In the genomic region with DNA sequence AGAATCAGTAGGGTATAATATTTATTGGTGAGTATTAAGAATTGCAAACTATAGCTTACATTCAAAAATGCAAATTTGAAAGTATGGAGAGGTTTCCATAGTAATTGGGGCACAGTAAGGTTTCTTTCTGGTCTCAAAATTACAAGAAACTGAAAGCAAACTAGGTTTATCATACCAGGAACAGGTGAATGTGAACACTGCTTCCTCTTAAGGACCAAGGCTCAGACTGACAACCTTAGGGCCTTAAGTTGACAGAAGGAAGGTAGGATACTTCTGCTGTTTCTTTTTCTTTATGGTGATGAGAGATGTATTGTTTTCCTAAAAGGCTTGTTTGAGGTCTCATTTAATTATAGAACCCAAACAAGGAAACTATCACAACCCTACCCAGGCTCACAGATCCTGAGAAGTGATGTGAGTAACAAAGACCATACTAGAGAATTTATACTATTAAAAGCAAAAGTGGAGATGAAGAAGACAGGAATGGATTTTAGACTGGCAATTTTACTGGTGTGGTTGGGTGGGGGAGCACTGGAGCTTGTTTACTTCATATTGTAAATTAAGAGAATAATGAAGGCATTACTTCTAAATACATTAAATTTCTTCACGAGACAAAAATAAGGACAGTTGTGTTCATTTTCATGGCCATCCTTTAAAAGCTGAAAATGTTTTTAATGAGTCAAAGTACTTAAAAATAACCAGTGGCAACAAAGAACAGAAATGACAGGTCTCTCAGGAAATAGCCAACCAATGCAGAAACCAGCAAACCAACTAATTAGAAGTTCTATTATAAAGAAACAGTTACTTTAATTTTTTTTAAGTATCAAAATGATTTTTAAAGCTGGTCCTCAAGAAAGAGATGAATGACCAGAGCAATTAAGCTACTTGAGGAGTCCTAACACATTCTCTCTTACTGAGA, we compare ENCODE assay signal across 1 cellular context.
TF ChIP-seq lines count a peak whose summit lies in the region.

No MANE protein-coding gene starts in this region.

TF ChIP-seq in GM12878, 131 proteins besides CTCF, POLR2A, EP300 and RAD21 (continues in another document):
- TF ChIP-seq, protein P1, sequence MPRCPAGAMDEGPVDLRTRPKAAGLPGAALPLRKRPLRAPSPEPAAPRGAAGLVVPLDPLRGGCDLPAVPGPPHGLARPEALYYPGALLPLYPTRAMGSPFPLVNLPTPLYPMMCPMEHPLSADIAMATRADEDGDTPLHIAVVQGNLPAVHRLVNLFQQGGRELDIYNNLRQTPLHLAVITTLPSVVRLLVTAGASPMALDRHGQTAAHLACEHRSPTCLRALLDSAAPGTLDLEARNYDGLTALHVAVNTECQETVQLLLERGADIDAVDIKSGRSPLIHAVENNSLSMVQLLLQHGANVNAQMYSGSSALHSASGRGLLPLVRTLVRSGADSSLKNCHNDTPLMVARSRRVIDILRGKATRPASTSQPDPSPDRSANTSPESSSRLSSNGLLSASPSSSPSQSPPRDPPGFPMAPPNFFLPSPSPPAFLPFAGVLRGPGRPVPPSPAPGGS (IDR thresholded peaks at IDR 0.05; ENCODE audit: borderline replicate concordance, insufficient read depth, low read depth, low read length, poor library complexity, severe bottlenecking) = no peak
- TF ChIP-seq, protein P2, sequence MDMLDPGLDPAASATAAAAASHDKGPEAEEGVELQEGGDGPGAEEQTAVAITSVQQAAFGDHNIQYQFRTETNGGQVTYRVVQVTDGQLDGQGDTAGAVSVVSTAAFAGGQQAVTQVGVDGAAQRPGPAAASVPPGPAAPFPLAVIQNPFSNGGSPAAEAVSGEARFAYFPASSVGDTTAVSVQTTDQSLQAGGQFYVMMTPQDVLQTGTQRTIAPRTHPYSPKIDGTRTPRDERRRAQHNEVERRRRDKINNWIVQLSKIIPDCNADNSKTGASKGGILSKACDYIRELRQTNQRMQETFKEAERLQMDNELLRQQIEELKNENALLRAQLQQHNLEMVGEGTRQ (IDR thresholded peaks at IDR 0.05; ENCODE audit: borderline replicate concordance, low read depth, low read length) = no peak
- TF ChIP-seq EZH2 (IDR thresholded peaks at IDR 0.05; ENCODE audit: borderline replicate concordance, control insufficient read depth, low read depth, low read length) (no peak), FOS (IDR thresholded peaks at IDR 0.05; ENCODE audit: borderline replicate concordance, extremely low read depth, insufficient read length) (no peak), GABPA (IDR thresholded peaks at IDR 0.05; ENCODE audit: low read depth) (no peak), NFYA (IDR thresholded peaks at IDR 0.05; ENCODE audit: borderline replicate concordance, low read depth, low read length) (no peak), SUZ12 (IDR thresholded peaks at IDR 0.05; ENCODE audit: unreplicated experiment) (no peak), RUNX3 (IDR thresholded peaks at IDR 0.05; ENCODE audit: low read length) (0 out of 2 replicates have a peak, but pooled peaks have one; percentile 23), SP1 (IDR thresholded peaks at IDR 0.05; ENCODE audit: low read depth, low read length) (no peak), BCL11A (IDR thresholded peaks at IDR 0.05; ENCODE audit: low read depth, low read length) (no peak), MYB (IDR thresholded peaks at IDR 0.05; ENCODE audit: borderline replicate concordance, low read depth, low read length) (no peak), ZNF622 (IDR thresholded peaks at IDR 0.05) (no peak), ZNF217 (IDR thresholded peaks at IDR 0.05) (no peak), BACH1 (IDR thresholded peaks at IDR 0.05; ENCODE audit: borderline replicate concordance) (no peak), CHD2 (IDR thresholded peaks at IDR 0.05; ENCODE audit: borderline replicate concordance, low read depth, low read length) (0 out of 2 replicates have a peak, but pooled peaks have one; percentile 28), JUNB (IDR thresholded peaks at IDR 0.05) (peak; percentile 26), BHLHE40 (IDR thresholded peaks at IDR 0.05; ENCODE audit: borderline replicate concordance in 1 of 2, low read depth in 2 of 2, low read length in 1 of 2) (no peak), CREB1 (IDR thresholded peaks at IDR 0.05; ENCODE audit: low read depth) (no peak), NFIC (IDR thresholded peaks at IDR 0.05; ENCODE audit: low read depth, low read length) (peak; percentile 22), NRF1 (conservative IDR thresholded peaks at IDR 0.05; ENCODE audit: low read depth, low read length) (no peak), ZBED1 (IDR thresholded peaks at IDR 0.05; ENCODE audit: borderline replicate concordance) (no peak), PAX8 (IDR thresholded peaks at IDR 0.05) (no peak), YY1 (IDR thresholded peaks at IDR 0.05; ENCODE audit: low read depth, low read length) (no peak), SPI1 (IDR thresholded peaks at IDR 0.05; ENCODE audit: borderline replicate concordance, insufficient read depth, low read depth, low read length) (0 out of 2 replicates have a peak, but pooled peaks have one; percentile 8), POLR2AphosphoS2 (IDR thresholded peaks at IDR 0.05; ENCODE audit: low read depth, low read length) (no peak)
- TF ChIP-seq, protein P3, sequence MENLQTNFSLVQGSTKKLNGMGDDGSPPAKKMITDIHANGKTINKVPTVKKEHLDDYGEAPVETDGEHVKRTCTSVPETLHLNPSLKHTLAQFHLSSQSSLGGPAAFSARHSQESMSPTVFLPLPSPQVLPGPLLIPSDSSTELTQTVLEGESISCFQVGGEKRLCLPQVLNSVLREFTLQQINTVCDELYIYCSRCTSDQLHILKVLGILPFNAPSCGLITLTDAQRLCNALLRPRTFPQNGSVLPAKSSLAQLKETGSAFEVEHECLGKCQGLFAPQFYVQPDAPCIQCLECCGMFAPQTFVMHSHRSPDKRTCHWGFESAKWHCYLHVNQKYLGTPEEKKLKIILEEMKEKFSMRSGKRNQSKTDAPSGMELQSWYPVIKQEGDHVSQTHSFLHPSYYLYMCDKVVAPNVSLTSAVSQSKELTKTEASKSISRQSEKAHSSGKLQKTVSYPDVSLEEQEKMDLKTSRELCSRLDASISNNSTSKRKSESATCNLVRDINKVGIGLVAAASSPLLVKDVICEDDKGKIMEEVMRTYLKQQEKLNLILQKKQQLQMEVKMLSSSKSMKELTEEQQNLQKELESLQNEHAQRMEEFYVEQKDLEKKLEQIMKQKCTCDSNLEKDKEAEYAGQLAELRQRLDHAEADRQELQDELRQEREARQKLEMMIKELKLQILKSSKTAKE (IDR thresholded peaks at IDR 0.05; ENCODE audit: low read depth, poor library complexity, severe bottlenecking) = no peak
- TF ChIP-seq, protein P4, sequence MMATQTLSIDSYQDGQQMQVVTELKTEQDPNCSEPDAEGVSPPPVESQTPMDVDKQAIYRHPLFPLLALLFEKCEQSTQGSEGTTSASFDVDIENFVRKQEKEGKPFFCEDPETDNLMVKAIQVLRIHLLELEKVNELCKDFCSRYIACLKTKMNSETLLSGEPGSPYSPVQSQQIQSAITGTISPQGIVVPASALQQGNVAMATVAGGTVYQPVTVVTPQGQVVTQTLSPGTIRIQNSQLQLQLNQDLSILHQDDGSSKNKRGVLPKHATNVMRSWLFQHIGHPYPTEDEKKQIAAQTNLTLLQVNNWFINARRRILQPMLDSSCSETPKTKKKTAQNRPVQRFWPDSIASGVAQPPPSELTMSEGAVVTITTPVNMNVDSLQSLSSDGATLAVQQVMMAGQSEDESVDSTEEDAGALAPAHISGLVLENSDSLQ (IDR thresholded peaks at IDR 0.05) = peak; percentile 58; the same call in 1 of the 2 replicates
- TF ChIP-seq, protein P5, sequence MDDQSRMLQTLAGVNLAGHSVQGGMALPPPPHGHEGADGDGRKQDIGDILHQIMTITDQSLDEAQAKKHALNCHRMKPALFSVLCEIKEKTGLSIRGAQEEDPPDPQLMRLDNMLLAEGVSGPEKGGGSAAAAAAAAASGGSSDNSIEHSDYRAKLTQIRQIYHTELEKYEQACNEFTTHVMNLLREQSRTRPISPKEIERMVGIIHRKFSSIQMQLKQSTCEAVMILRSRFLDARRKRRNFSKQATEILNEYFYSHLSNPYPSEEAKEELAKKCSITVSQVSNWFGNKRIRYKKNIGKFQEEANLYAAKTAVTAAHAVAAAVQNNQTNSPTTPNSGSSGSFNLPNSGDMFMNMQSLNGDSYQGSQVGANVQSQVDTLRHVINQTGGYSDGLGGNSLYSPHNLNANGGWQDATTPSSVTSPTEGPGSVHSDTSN (IDR thresholded peaks at IDR 0.05; ENCODE audit: insufficient replicate concordance, low read depth, low read length) = no peak
- TF ChIP-seq, protein P6, sequence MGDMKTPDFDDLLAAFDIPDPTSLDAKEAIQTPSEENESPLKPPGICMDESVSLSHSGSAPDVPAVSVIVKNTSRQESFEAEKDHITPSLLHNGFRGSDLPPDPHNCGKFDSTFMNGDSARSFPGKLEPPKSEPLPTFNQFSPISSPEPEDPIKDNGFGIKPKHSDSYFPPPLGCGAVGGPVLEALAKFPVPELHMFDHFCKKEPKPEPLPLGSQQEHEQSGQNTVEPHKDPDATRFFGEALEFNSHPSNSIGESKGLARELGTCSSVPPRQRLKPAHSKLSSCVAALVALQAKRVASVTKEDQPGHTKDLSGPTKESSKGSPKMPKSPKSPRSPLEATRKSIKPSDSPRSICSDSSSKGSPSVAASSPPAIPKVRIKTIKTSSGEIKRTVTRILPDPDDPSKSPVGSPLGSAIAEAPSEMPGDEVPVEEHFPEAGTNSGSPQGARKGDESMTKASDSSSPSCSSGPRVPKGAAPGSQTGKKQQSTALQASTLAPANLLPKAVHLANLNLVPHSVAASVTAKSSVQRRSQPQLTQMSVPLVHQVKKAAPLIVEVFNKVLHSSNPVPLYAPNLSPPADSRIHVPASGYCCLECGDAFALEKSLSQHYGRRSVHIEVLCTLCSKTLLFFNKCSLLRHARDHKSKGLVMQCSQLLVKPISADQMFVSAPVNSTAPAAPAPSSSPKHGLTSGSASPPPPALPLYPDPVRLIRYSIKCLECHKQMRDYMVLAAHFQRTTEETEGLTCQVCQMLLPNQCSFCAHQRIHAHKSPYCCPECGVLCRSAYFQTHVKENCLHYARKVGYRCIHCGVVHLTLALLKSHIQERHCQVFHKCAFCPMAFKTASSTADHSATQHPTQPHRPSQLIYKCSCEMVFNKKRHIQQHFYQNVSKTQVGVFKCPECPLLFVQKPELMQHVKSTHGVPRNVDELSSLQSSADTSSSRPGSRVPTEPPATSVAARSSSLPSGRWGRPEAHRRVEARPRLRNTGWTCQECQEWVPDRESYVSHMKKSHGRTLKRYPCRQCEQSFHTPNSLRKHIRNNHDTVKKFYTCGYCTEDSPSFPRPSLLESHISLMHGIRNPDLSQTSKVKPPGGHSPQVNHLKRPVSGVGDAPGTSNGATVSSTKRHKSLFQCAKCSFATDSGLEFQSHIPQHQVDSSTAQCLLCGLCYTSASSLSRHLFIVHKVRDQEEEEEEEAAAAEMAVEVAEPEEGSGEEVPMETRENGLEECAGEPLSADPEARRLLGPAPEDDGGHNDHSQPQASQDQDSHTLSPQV (IDR thresholded peaks at IDR 0.05) = no peak
- TF ChIP-seq, protein P7, sequence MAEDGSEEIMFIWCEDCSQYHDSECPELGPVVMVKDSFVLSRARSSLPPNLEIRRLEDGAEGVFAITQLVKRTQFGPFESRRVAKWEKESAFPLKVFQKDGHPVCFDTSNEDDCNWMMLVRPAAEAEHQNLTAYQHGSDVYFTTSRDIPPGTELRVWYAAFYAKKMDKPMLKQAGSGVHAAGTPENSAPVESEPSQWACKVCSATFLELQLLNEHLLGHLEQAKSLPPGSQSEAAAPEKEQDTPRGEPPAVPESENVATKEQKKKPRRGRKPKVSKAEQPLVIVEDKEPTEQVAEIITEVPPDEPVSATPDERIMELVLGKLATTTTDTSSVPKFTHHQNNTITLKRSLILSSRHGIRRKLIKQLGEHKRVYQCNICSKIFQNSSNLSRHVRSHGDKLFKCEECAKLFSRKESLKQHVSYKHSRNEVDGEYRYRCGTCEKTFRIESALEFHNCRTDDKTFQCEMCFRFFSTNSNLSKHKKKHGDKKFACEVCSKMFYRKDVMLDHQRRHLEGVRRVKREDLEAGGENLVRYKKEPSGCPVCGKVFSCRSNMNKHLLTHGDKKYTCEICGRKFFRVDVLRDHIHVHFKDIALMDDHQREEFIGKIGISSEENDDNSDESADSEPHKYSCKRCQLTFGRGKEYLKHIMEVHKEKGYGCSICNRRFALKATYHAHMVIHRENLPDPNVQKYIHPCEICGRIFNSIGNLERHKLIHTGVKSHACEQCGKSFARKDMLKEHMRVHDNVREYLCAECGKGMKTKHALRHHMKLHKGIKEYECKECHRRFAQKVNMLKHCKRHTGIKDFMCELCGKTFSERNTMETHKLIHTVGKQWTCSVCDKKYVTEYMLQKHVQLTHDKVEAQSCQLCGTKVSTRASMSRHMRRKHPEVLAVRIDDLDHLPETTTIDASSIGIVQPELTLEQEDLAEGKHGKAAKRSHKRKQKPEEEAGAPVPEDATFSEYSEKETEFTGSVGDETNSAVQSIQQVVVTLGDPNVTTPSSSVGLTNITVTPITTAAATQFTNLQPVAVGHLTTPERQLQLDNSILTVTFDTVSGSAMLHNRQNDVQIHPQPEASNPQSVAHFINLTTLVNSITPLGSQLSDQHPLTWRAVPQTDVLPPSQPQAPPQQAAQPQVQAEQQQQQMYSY (CRISPR knock-in tag; IDR thresholded peaks at IDR 0.05) = no peak
- TF ChIP-seq, protein P8, sequence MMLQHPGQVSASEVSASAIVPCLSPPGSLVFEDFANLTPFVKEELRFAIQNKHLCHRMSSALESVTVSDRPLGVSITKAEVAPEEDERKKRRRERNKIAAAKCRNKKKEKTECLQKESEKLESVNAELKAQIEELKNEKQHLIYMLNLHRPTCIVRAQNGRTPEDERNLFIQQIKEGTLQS (IDR thresholded peaks at IDR 0.05; ENCODE audit: borderline replicate concordance, extremely low read depth, low read depth, low read length) = no peak
- TF ChIP-seq, protein P9, sequence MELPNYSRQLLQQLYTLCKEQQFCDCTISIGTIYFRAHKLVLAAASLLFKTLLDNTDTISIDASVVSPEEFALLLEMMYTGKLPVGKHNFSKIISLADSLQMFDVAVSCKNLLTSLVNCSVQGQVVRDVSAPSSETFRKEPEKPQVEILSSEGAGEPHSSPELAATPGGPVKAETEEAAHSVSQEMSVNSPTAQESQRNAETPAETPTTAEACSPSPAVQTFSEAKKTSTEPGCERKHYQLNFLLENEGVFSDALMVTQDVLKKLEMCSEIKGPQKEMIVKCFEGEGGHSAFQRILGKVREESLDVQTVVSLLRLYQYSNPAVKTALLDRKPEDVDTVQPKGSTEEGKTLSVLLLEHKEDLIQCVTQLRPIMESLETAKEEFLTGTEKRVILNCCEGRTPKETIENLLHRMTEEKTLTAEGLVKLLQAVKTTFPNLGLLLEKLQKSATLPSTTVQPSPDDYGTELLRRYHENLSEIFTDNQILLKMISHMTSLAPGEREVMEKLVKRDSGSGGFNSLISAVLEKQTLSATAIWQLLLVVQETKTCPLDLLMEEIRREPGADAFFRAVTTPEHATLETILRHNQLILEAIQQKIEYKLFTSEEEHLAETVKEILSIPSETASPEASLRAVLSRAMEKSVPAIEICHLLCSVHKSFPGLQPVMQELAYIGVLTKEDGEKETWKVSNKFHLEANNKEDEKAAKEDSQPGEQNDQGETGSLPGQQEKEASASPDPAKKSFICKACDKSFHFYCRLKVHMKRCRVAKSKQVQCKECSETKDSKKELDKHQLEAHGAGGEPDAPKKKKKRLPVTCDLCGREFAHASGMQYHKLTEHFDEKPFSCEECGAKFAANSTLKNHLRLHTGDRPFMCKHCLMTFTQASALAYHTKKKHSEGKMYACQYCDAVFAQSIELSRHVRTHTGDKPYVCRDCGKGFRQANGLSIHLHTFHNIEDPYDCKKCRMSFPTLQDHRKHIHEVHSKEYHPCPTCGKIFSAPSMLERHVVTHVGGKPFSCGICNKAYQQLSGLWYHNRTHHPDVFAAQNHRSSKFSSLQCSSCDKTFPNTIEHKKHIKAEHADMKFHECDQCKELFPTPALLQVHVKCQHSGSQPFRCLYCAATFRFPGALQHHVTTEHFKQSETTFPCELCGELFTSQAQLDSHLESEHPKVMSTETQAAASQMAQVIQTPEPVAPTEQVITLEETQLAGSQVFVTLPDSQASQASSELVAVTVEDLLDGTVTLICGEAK (IDR thresholded peaks at IDR 0.05; ENCODE audit: borderline replicate concordance) = no peak
